In the genomic region with DNA sequence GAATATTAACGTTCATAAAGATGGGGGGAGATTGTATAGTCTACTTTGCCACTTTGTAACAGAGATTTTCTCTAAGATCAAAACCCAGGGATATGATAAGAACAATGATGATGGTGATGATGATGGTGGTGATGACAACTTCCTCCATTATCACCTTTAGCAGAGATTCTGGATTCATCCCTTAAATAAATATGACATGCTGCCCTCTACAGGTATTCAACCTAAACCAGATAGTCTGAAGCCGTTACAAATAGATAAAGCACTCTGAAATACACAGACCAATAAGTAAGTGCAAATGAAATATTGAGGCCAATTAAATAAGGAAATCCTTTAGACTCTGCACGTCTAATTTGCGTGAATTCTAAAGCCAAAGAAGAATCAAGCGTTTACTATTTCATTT, we compare ENCODE assay signal across 10 cellular contexts.
DNase-seq lines count a peak whose midpoint lies in the region; ATAC-seq and TF ChIP-seq lines count a peak whose summit lies in the region.
"Had no signal": no experiment of that assay in that cellular context is flagged by ENCODE, and none has a peak within 500 bp of the region (broad histone marks: within the 10 kb centered on the region; RNA-seq: fewer than 3 reads in every experiment).

No MANE protein-coding gene starts in this region.

- no peak for DNase-seq in GM10248 (ENCODE audit: extremely low spot score)
- DNase-seq in NCI-H1436 treated with DMSO at 0.1 percent for 48 hours (lab: John Stamatoyannopoulos, UW), result peak; percentile 5
- DNase-seq in cerebellum (ENCODE audit: low spot score), result peak; percentile 21
- DNase-seq in osteocyte (ENCODE audit: extremely low spot score, unreplicated experiment), result no peak
- no peak for DNase-seq in NCI-H774 (lab: John Stamatoyannopoulos, UW)
- no peak for DNase-seq in natural killer cell
- DNase-seq: stimulated activated CD4-positive, alpha-beta T cell treated with anti-CD3 and anti-CD28 coated beads, Interleukin-2, amount 100 ng/mL, for 48 hours had no signal

- CTCF ChIA-PET in GM10248 (lab: Yijun Ruan, JAX), result interaction anchor here (1.6 kb wide), 1 partner anchor 14 kb away, joined by 4 read pairs; no protein-coding TSS in a partner anchor

- intact Hi-C loops in natural killer cell (cut with micrococcal nuclease), result no loop called here

- H3K27me3 Mint-ChIP-seq in osteocyte (ENCODE audit: unreplicated experiment), result no peaks in the 10 kb centered on the region
- peaks cover 9 to 21% of the 10 kb centered on the region in 2 donors for H3K27me3 Mint-ChIP-seq in natural killer cell (ENCODE audit: low read depth in 2 of 2)

- peak overlapping the region; percentile 43 for H3K27ac Mint-ChIP-seq in osteocyte (ENCODE audit: unreplicated experiment)
- H3K27ac Mint-ChIP-seq in natural killer cell, result no peak overlapping the region
- H3K27ac Mint-ChIP-seq: activated T-helper 1 cell treated with anti-CD3 and anti-CD28 coated beads, Interleukin-12 subunit alpha, Interleukin-12 subunit beta, Interleukin-2, Interleukin-4 antibody, amounts not matched to agents 30 ng/mL and 10 ng/mL and 1 ng/mL, durations not matched to agents 14 hours and 24 hours and 36 hours had no signal

- TF ChIP-seq CTCF in GM10248 (IDR thresholded peaks at IDR 0.05; ENCODE audit: control extremely low read depth, extremely low read depth, low read depth, missing control alignments) (peak; percentile 8), osteocyte (IDR thresholded peaks at IDR 0.05) (no peak), natural killer cell (IDR thresholded peaks at IDR 0.05) (no peak)

- H3K4me3 Mint-ChIP-seq in osteocyte (ENCODE audit: unreplicated experiment), result no peak overlapping the region
- no peak overlapping the region for H3K4me3 Mint-ChIP-seq in natural killer cell
- H3K4me3 Mint-ChIP-seq: activated T-helper 1 cell treated with anti-CD3 and anti-CD28 coated beads, Interleukin-12 subunit alpha, Interleukin-12 subunit beta, Interleukin-2, Interleukin-4 antibody, amounts not matched to agents 30 ng/mL and 10 ng/mL and 1 ng/mL, durations not matched to agents 14 hours and 24 hours and 36 hours had no signal

- ATAC-seq in GM21825 (IDR thresholded peaks at IDR 0.05; ENCODE audit: unreplicated experiment), result no peak
- no peak for ATAC-seq in GM18520 (IDR thresholded peaks at IDR 0.05; ENCODE audit: unreplicated experiment)
- ATAC-seq in natural killer cell, result no peak

- H3K36me3 Mint-ChIP-seq in osteocyte (ENCODE audit: unreplicated experiment) (no peaks in the 10 kb centered on the region), natural killer cell (no peaks in the 10 kb centered on the region)

- POLR2A ChIA-PET in GM10248 (lab: Yijun Ruan, JAX), result no interaction called here

- peaks cover 15% of the 10 kb centered on the region for H3K4me1 Mint-ChIP-seq in osteocyte (ENCODE audit: unreplicated experiment)
- H3K4me1 Mint-ChIP-seq in natural killer cell, result no peaks in the 10 kb centered on the region

- H3K9me3 Mint-ChIP-seq in osteocyte (ENCODE audit: unreplicated experiment), result no peaks in the 10 kb centered on the region
- H3K9me3 Mint-ChIP-seq in natural killer cell, result no peaks in the 10 kb centered on the region
- H3K9me3 Mint-ChIP-seq: activated T-helper 1 cell treated with anti-CD3 and anti-CD28 coated beads, Interleukin-12 subunit alpha, Interleukin-12 subunit beta, Interleukin-2, Interleukin-4 antibody, amounts not matched to agents 30 ng/mL and 10 ng/mL and 1 ng/mL, durations not matched to agents 14 hours and 24 hours and 36 hours had no signal

Comparison
In these comparisons a context has a peak if more than half of its experiments do, and no peak if none do; other contexts are left out.
1. DNase-seq: peak in NCI-H1436 treated with DMSO at 0.1 percent for 48 hours (single experiment) and cerebellum (single experiment); none in GM10248 (single experiment), osteocyte (single experiment), NCI-H774 (single experiment) and natural killer cell (single experiment).